Comparison of ENCODE assay signal across 26 cellular contexts in the genomic region with DNA sequence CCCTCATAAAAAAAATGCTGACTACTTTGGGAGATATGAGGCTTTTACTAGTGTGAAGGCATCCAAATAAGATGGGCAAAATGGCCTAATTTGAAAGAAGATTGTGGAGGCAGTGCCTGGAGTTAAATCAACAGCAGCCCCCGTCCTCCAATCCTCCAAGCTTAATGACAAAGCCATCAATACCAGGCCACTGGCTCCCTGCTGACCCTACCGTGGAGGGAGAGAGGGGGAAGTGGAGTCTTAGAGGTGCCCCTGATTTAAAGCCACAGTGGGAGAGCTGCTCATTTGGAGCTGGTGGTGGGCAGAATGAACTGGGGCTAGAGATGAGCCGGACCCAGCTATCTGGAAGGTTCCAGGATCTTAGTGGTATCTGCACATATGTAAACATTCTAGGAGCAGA. TPM values are rescaled to one million over a fixed set of nuclear protein-coding genes. Genes with fewer than 3 reads are reported as not detected.
"Had no signal": no experiment of that assay in that cellular context is flagged by ENCODE, and none has a peak within 500 bp of the region (broad histone marks: within the 10 kb centered on the region; RNA-seq: fewer than 3 reads in every experiment).

No MANE protein-coding gene starts in this region.

- ATAC-seq: activated CD4-positive, CD25-positive, alpha-beta regulatory T cell treated with anti-CD3 and anti-CD28 coated beads, Interleukin-2, amount 50 U/mL, for 24 hours; activated CD8-positive, alpha-beta T cell treated with anti-CD3 and anti-CD28 coated beads, Interleukin-2, amount 10 ng/mL, durations not matched to agents 7 days and 5 days; activated naive CD4-positive, alpha-beta T cell treated with anti-CD3 and anti-CD28 coated beads, Interleukin-2, amount 50 U/mL, for 72 hours; esophagus mucosa; gastroesophageal sphincter; heart right ventricle; lower lobe of right lung; naive thymus-derived CD8-positive, alpha-beta T cell; sciatic nerve had no signal

- H3K4me3 Mint-ChIP-seq: activated CD4-positive, alpha-beta T cell treated with anti-CD3 and anti-CD28 coated beads, Interleukin-2, amount 10 ng/mL, durations not matched to agents 7 days and 5 days; activated CD8-positive, alpha-beta T cell treated with anti-CD3 and anti-CD28 coated beads, Interleukin-2, amount 10 ng/mL, durations not matched to agents 7 days and 5 days; naive thymus-derived CD8-positive, alpha-beta T cell had no signal

- H3K27me3 Mint-ChIP-seq: activated CD4-positive, alpha-beta T cell treated with anti-CD3 and anti-CD28 coated beads, Interleukin-2, amount 10 ng/mL, durations not matched to agents 7 days and 5 days; naive thymus-derived CD8-positive, alpha-beta T cell had no signal

- H3K27ac Mint-ChIP-seq: activated CD4-positive, alpha-beta T cell treated with anti-CD3 and anti-CD28 coated beads, Interleukin-2, amount 10 ng/mL, durations not matched to agents 7 days and 5 days; activated CD8-positive, alpha-beta T cell treated with anti-CD3 and anti-CD28 coated beads, Interleukin-2, amount 10 ng/mL, durations not matched to agents 7 days and 5 days; naive thymus-derived CD8-positive, alpha-beta T cell had no signal

- DNase-seq: activated CD4-positive, alpha-beta T cell treated with anti-CD3 and anti-CD28 coated beads, Interleukin-2, amount 10 ng/mL, durations not matched to agents 7 days and 5 days; activated CD8-positive, alpha-beta T cell treated with anti-CD3 and anti-CD28 coated beads, Interleukin-2, amount 10 ng/mL, durations not matched to agents 7 days and 5 days; activated gamma-delta T cell; activated T-cell treated with anti-CD3 and anti-CD28 coated beads, Interleukin-2, amount 50 U/mL, for 48 hours; cerebellar nuclear complex; effector CD4-positive, alpha-beta T cell; heart right ventricle; islet precursor cell; lower lobe of right lung; naive thymus-derived CD8-positive, alpha-beta T cell; stimulated activated CD4-positive, alpha-beta T cell treated with anti-CD3 and anti-CD28 coated beads, Interleukin-4, amount 100 ng/mL, for 1 hour; stomach; T-helper 1 cell; T1000; testis; upper lobe of left lung had no signal

- H3K9me3 Mint-ChIP-seq: activated CD4-positive, alpha-beta T cell treated with anti-CD3 and anti-CD28 coated beads, Interleukin-2, amount 10 ng/mL, durations not matched to agents 7 days and 5 days; activated naive CD4-positive, alpha-beta T cell treated with anti-CD3 and anti-CD28 coated beads, Interleukin-2, amount 50 U/mL, for 72 hours; naive thymus-derived CD8-positive, alpha-beta T cell had no signal

RNA-seq across cellular contexts. Expression of a gene that starts 24.3 kb away (rescaled TPM):
- total RNA-seq: activated CD4-positive, alpha-beta T cell treated with anti-CD3 and anti-CD28 coated beads, Interleukin-2, amount 10 ng/mL, durations not matched to agents 7 days and 5 days; activated CD8-positive, alpha-beta T cell treated with anti-CD3 and anti-CD28 coated beads, Interleukin-2, amount 10 ng/mL, durations not matched to agents 7 days and 5 days; activated naive CD4-positive, alpha-beta T cell treated with anti-CD3 and anti-CD28 coated beads, Interleukin-2, amount 50 U/mL, for 72 hours; adrenal gland; astrocyte; breast epithelium; esophagus mucosa; gastroesophageal sphincter; heart right ventricle; lower lobe of right lung; mesenteric fat pad; naive thymus-derived CD8-positive, alpha-beta T cell; sciatic nerve; smooth muscle cell; stomach; upper lobe of left lung had no signal
